Comparison of ENCODE assay signal across 1 cellular context in genomic region chr19:50660083-50660366, GRCh38.
A peak's percentile ranks its signal among the peaks of the same experiment; 100 is the strongest.
TF ChIP-seq lines count a peak whose summit lies in the region.

No MANE protein-coding gene starts in this region.

TF ChIP-seq in K562, 482 proteins besides CTCF, POLR2A, EP300 and RAD21:
- TF ChIP-seq, protein P1, sequence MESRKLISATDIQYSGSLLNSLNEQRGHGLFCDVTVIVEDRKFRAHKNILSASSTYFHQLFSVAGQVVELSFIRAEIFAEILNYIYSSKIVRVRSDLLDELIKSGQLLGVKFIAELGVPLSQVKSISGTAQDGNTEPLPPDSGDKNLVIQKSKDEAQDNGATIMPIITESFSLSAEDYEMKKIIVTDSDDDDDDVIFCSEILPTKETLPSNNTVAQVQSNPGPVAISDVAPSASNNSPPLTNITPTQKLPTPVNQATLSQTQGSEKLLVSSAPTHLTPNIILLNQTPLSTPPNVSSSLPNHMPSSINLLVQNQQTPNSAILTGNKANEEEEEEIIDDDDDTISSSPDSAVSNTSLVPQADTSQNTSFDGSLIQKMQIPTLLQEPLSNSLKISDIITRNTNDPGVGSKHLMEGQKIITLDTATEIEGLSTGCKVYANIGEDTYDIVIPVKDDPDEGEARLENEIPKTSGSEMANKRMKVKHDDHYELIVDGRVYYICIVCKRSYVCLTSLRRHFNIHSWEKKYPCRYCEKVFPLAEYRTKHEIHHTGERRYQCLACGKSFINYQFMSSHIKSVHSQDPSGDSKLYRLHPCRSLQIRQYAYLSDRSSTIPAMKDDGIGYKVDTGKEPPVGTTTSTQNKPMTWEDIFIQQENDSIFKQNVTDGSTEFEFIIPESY (CRISPR knock-in tag; IDR thresholded peaks at IDR 0.05), result no peak
- TF ChIP-seq XRCC3 (IDR thresholded peaks at IDR 0.05), result no peak
- TF ChIP-seq POLR2AphosphoS2 (IDR thresholded peaks at IDR 0.05; ENCODE audit: low read length), result 0 out of 2 replicates have a peak, but pooled peaks have one; percentile 36
- TF ChIP-seq POLR2B (IDR thresholded peaks at IDR 0.05; ENCODE audit: low read depth, partially characterized antibody), result no peak
- no peak for TF ChIP-seq PRDM10 (IDR thresholded peaks at IDR 0.05; ENCODE audit: partially characterized antibody)
- no peak for TF ChIP-seq NR2C1 (IDR thresholded peaks at IDR 0.05)
- no peak for TF ChIP-seq NR2C1 (tag; IDR thresholded peaks at IDR 0.05)
- TF ChIP-seq ZNF3 (CRISPR knock-in tag; IDR thresholded peaks at IDR 0.05), result no peak
